1 cellular context compared by ENCODE assay signal in the genomic region with DNA sequence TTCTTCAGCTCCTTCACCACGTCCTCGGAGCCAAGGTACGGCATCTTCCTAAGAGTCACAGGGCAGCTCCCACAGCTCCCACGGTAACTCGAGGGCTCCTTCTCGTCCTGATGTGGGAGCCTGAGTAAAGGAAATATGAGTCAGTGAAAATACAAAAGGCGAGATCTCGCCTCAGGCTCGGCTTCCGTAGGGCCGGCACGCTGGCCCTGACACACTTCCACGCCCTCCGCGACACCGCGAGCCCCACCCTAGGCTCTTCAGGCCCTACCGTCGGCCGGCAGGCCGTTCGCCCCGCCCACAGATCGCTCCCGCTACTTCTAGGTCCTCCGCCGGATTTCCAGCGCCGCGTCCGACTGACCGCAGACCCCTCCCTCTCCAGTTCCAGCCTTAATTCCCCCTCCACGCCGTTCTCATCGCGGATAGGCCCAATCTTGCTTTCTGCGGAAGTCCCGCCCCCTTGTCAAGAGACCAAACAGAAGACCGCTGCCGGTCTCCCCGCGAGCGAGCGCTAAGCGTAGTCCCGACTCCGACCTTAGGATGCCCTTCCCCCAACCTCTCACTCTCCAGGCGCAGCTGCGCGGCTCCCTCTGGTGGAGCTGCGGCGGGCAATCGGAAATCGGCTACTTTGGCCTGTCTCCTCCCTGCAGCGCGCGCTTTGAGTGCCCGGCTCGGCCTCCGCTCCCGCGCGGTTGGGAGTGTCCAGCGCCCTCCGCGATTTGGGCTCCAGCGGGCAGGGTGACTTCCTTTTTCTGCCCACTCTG.
TF ChIP-seq lines count a peak whose summit lies in the region.

A gene (minus strand): TSS at position 126 of the 761 bp plus-strand sequence. CDS start 82 bp downstream, at position 44.
A gene (plus strand): TSS at position 653 of the 761 bp plus-strand sequence. CDS start 261 bp downstream, outside the sequence.

TF ChIP-seq in HepG2, 621 proteins besides CTCF, POLR2A, EP300 and RAD21 (continued from another document and continues in another):
- TF ChIP-seq GZF1 (CRISPR knock-in tag; IDR thresholded peaks at IDR 0.05) (peak; percentile 82; the same call in 1 of the 2 replicates), ZNF644 (CRISPR knock-in tag; IDR thresholded peaks at IDR 0.05; ENCODE audit: low read depth) (no peak), ZFP36L1 (CRISPR knock-in tag; IDR thresholded peaks at IDR 0.05) (0 out of 2 replicates have a peak, but pooled peaks have one; percentile 85), TOE1 (CRISPR knock-in tag; IDR thresholded peaks at IDR 0.05) (no peak), ZMYM2 (CRISPR knock-in tag; IDR thresholded peaks at IDR 0.05) (no peak), TEAD2 (CRISPR knock-in tag; IDR thresholded peaks at IDR 0.05) (no peak), HMG20B (CRISPR knock-in tag; conservative IDR thresholded peaks at IDR 0.05) (0 out of 2 replicates have a peak, but pooled peaks have one; percentile 27), GTF3A (CRISPR knock-in tag; conservative IDR thresholded peaks at IDR 0.05) (no peak), AGO2 (optimal IDR thresholded peaks at IDR 0.05; ENCODE audit: low read depth, low read length) (no peak), ZNF10 (CRISPR knock-in tag; IDR thresholded peaks at IDR 0.05; ENCODE audit: borderline replicate concordance, low read depth) (no peak), KLF12 (CRISPR knock-in tag; IDR thresholded peaks at IDR 0.05; ENCODE audit: borderline replicate concordance) (peak; percentile 70), ZNF33B (CRISPR knock-in tag; IDR thresholded peaks at IDR 0.05) (peak; percentile 64; the same call in 1 of the 2 replicates), PHF21A (CRISPR knock-in tag; IDR thresholded peaks at IDR 0.05) (peak; percentile 98), SNAPC2 (CRISPR knock-in tag; IDR thresholded peaks at IDR 0.05) (peak; percentile 76; the same call in 1 of the 2 replicates), PAWR (CRISPR knock-in tag; IDR thresholded peaks at IDR 0.05; ENCODE audit: borderline replicate concordance) (no peak), ZNF619 (CRISPR knock-in tag; IDR thresholded peaks at IDR 0.05) (peak; percentile 84; the same call in 1 of the 2 replicates), FOSL1 (CRISPR knock-in tag; IDR thresholded peaks at IDR 0.05; ENCODE audit: borderline replicate concordance) (no peak), ZMYM4 (CRISPR knock-in tag; IDR thresholded peaks at IDR 0.05) (peak; percentile 91), ZBTB42 (CRISPR knock-in tag; IDR thresholded peaks at IDR 0.05) (no peak), ZNF614 (CRISPR knock-in tag; IDR thresholded peaks at IDR 0.05; ENCODE audit: borderline replicate concordance) (no peak), SRSF9 (IDR thresholded peaks at IDR 0.05; ENCODE audit: borderline replicate concordance, insufficient read depth, low read depth, low read length, poor library complexity, severe bottlenecking) (no peak), ZFP36L2 (CRISPR knock-in tag; IDR thresholded peaks at IDR 0.05) (no peak), ZNF672 (CRISPR knock-in tag; IDR thresholded peaks at IDR 0.05) (no peak), ZNF205 (CRISPR knock-in tag; IDR thresholded peaks at IDR 0.05) (peak; percentile 98)
- TF ChIP-seq, protein P1, sequence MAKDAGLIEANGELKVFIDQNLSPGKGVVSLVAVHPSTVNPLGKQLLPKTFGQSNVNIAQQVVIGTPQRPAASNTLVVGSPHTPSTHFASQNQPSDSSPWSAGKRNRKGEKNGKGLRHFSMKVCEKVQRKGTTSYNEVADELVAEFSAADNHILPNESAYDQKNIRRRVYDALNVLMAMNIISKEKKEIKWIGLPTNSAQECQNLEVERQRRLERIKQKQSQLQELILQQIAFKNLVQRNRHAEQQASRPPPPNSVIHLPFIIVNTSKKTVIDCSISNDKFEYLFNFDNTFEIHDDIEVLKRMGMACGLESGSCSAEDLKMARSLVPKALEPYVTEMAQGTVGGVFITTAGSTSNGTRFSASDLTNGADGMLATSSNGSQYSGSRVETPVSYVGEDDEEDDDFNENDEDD (CRISPR knock-in tag; IDR thresholded peaks at IDR 0.05; ENCODE audit: borderline replicate concordance) = peak; percentile 98
- TF ChIP-seq, protein P2, sequence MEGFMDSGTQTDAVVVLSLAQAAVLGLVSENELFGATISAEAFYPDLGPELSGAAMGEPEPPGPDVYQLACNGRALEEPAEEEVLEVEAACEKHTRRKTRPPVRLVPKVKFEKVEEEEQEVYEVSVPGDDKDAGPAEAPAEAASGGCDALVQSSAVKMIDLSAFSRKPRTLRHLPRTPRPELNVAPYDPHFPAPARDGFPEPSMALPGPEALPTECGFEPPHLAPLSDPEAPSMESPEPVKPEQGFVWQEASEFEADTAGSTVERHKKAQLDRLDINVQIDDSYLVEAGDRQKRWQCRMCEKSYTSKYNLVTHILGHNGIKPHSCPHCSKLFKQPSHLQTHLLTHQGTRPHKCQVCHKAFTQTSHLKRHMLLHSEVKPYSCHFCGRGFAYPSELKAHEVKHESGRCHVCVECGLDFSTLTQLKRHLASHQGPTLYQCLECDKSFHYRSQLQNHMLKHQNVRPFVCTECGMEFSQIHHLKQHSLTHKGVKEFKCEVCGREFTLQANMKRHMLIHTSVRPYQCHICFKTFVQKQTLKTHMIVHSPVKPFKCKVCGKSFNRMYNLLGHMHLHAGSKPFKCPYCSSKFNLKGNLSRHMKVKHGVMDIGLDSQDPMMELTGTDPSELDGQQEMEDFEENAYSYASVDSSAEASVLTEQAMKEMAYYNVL (CRISPR knock-in tag; IDR thresholded peaks at IDR 0.05; ENCODE audit: borderline replicate concordance) = peak; percentile 67
- TF ChIP-seq, protein P3, sequence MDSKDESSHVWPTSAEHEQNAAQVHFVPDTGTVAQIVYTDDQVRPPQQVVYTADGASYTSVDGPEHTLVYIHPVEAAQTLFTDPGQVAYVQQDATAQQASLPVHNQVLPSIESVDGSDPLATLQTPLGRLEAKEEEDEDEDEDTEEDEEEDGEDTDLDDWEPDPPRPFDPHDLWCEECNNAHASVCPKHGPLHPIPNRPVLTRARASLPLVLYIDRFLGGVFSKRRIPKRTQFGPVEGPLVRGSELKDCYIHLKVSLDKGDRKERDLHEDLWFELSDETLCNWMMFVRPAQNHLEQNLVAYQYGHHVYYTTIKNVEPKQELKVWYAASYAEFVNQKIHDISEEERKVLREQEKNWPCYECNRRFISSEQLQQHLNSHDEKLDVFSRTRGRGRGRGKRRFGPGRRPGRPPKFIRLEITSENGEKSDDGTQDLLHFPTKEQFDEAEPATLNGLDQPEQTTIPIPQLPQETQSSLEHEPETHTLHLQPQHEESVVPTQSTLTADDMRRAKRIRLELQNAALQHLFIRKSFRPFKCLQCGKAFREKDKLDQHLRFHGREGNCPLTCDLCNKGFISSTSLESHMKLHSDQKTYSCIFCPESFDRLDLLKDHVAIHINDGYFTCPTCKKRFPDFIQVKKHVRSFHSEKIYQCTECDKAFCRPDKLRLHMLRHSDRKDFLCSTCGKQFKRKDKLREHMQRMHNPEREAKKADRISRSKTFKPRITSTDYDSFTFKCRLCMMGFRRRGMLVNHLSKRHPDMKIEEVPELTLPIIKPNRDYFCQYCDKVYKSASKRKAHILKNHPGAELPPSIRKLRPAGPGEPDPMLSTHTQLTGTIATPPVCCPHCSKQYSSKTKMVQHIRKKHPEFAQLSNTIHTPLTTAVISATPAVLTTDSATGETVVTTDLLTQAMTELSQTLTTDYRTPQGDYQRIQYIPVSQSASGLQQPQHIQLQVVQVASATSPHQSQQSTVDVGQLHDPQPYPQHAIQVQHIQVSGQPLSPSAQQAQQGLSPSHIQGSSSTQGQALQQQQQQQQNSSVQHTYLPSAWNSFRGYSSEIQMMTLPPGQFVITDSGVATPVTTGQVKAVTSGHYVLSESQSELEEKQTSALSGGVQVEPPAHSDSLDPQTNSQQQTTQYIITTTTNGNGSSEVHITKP (CRISPR knock-in tag; IDR thresholded peaks at IDR 0.05; ENCODE audit: low read depth) = peak; percentile 80
- TF ChIP-seq, protein P4, sequence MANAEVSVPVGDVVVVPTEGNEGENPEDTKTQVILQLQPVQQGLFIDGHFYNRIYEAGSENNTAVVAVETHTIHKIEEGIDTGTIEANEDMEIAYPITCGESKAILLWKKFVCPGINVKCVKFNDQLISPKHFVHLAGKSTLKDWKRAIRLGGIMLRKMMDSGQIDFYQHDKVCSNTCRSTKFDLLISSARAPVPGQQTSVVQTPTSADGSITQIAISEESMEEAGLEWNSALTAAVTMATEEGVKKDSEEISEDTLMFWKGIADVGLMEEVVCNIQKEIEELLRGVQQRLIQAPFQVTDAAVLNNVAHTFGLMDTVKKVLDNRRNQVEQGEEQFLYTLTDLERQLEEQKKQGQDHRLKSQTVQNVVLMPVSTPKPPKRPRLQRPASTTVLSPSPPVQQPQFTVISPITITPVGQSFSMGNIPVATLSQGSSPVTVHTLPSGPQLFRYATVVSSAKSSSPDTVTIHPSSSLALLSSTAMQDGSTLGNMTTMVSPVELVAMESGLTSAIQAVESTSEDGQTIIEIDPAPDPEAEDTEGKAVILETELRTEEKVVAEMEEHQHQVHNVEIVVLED (CRISPR knock-in tag; IDR thresholded peaks at IDR 0.05; ENCODE audit: borderline replicate concordance) = peak; percentile 92
- TF ChIP-seq, protein P5, sequence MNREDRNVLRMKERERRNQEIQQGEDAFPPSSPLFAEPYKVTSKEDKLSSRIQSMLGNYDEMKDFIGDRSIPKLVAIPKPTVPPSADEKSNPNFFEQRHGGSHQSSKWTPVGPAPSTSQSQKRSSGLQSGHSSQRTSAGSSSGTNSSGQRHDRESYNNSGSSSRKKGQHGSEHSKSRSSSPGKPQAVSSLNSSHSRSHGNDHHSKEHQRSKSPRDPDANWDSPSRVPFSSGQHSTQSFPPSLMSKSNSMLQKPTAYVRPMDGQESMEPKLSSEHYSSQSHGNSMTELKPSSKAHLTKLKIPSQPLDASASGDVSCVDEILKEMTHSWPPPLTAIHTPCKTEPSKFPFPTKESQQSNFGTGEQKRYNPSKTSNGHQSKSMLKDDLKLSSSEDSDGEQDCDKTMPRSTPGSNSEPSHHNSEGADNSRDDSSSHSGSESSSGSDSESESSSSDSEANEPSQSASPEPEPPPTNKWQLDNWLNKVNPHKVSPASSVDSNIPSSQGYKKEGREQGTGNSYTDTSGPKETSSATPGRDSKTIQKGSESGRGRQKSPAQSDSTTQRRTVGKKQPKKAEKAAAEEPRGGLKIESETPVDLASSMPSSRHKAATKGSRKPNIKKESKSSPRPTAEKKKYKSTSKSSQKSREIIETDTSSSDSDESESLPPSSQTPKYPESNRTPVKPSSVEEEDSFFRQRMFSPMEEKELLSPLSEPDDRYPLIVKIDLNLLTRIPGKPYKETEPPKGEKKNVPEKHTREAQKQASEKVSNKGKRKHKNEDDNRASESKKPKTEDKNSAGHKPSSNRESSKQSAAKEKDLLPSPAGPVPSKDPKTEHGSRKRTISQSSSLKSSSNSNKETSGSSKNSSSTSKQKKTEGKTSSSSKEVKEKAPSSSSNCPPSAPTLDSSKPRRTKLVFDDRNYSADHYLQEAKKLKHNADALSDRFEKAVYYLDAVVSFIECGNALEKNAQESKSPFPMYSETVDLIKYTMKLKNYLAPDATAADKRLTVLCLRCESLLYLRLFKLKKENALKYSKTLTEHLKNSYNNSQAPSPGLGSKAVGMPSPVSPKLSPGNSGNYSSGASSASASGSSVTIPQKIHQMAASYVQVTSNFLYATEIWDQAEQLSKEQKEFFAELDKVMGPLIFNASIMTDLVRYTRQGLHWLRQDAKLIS (CRISPR knock-in tag; IDR thresholded peaks at IDR 0.05) = no peak
- TF ChIP-seq, protein P6, sequence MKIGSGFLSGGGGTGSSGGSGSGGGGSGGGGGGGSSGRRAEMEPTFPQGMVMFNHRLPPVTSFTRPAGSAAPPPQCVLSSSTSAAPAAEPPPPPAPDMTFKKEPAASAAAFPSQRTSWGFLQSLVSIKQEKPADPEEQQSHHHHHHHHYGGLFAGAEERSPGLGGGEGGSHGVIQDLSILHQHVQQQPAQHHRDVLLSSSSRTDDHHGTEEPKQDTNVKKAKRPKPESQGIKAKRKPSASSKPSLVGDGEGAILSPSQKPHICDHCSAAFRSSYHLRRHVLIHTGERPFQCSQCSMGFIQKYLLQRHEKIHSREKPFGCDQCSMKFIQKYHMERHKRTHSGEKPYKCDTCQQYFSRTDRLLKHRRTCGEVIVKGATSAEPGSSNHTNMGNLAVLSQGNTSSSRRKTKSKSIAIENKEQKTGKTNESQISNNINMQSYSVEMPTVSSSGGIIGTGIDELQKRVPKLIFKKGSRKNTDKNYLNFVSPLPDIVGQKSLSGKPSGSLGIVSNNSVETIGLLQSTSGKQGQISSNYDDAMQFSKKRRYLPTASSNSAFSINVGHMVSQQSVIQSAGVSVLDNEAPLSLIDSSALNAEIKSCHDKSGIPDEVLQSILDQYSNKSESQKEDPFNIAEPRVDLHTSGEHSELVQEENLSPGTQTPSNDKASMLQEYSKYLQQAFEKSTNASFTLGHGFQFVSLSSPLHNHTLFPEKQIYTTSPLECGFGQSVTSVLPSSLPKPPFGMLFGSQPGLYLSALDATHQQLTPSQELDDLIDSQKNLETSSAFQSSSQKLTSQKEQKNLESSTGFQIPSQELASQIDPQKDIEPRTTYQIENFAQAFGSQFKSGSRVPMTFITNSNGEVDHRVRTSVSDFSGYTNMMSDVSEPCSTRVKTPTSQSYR (CRISPR knock-in tag; IDR thresholded peaks at IDR 0.05; ENCODE audit: borderline replicate concordance) = peak; percentile 98
- TF ChIP-seq, protein P7, sequence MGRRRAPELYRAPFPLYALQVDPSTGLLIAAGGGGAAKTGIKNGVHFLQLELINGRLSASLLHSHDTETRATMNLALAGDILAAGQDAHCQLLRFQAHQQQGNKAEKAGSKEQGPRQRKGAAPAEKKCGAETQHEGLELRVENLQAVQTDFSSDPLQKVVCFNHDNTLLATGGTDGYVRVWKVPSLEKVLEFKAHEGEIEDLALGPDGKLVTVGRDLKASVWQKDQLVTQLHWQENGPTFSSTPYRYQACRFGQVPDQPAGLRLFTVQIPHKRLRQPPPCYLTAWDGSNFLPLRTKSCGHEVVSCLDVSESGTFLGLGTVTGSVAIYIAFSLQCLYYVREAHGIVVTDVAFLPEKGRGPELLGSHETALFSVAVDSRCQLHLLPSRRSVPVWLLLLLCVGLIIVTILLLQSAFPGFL (CRISPR knock-in tag; IDR thresholded peaks at IDR 0.05) = no peak
- TF ChIP-seq, protein P8, sequence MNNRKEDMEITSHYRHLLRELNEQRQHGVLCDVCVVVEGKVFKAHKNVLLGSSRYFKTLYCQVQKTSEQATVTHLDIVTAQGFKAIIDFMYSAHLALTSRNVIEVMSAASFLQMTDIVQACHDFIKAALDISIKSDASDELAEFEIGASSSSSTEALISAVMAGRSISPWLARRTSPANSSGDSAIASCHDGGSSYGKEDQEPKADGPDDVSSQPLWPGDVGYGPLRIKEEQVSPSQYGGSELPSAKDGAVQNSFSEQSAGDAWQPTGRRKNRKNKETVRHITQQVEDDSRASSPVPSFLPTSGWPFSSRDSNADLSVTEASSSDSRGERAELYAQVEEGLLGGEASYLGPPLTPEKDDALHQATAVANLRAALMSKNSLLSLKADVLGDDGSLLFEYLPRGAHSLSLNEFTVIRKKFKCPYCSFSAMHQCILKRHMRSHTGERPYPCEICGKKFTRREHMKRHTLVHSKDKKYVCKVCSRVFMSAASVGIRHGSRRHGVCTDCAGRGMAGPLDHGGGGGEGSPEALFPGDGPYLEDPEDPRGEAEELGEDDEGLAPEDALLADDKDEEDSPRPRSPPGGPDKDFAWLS (CRISPR knock-in tag; IDR thresholded peaks at IDR 0.05; ENCODE audit: borderline replicate concordance) = no peak
